In the genomic region with DNA sequence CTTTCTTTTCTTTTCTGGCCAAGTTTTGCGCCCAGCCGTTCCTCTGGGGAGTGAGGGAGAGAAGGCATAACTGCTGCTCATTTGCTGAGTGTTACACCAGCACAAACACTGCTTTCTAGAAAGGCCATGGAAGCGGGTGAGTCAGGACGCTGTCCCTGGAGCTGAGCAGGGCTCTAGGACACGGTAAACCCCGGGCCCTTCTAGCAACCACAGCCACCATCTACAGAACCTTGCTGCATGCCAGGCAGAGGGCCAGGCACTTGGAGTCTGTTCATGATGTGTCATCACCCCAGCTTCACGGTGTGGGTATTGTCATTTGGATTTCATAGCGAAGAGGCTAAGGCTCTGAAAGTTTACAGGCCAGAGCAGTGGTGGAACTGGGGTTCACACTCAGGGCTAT, we compare ENCODE assay signal across 25 cellular contexts. TPM values are rescaled to one million over a fixed set of nuclear protein-coding genes. Genes with fewer than 3 reads are reported as not detected.
A peak's percentile ranks its signal among the peaks of the same experiment; 100 is the strongest.
DNase-seq lines count a peak whose midpoint lies in the region; ATAC-seq and TF ChIP-seq lines count a peak whose summit lies in the region.
"Had no signal": no experiment of that assay in that cellular context is flagged by ENCODE, and none has a peak within 500 bp of the region (broad histone marks: within the 10 kb centered on the region; RNA-seq: fewer than 3 reads in every experiment).

No MANE protein-coding gene starts in this region.

- H3K27ac ChIP-seq in right atrium auricular region: no peak overlapping the region
- H3K27ac ChIP-seq: RWPE1, SJCRH30 had no signal

- no peak for TF ChIP-seq CTCF in right atrium auricular region (IDR thresholded peaks at IDR 0.05)

- DNase-seq in Right ventricle myocardium superior (no peak), right atrium auricular region (ENCODE audit: low spot score) (no peak), HT1080 (ENCODE audit: low read depth) (peak; percentile 10), astrocyte of the hippocampus (ENCODE audit: low read depth, low spot score) (peak; percentile 8), occipital lobe (lab: John Stamatoyannopoulos, UW) (peak; percentile 32), NCI-H1436 treated with DMSO at 0.1 percent for 48 hours (lab: John Stamatoyannopoulos, UW) (no peak)
- DNase-seq in stimulated activated naive CD4-positive, alpha-beta T cell treated with Interleukin-2 at 50 U/mL for 16 hours (lab: John Stamatoyannopoulos, UW): no peak
- DNase-seq: 8988T; ACHN; CD4-positive, CD25-positive, alpha-beta regulatory T cell; DMS153; DND-41; HFFc6; Karpas-422; NCI-H1694; NCI-H2029 treated with DMSO at 0.1 percent for 48 hours; NCI-H2171; NCI-H226; NCI-H510A; SJCRH30 had no signal

- no peaks in the 10 kb centered on the region for H3K36me3 ChIP-seq in right atrium auricular region
- H3K36me3 ChIP-seq: HAP-1, SJCRH30 had no signal

- intact Hi-C loops in Right ventricle myocardium superior (cut with DNase I): no loop called here

- no peak overlapping the region for H3K4me3 ChIP-seq in right atrium auricular region
- H3K4me3 ChIP-seq: HAP-1, SJCRH30 had no signal

- H3K27me3 ChIP-seq in right atrium auricular region: no peaks in the 10 kb centered on the region

- H3K9me3 ChIP-seq in right atrium auricular region: no peaks in the 10 kb centered on the region
- H3K9me3 ChIP-seq: HAP-1, SJCRH30 had no signal

- ATAC-seq in Right ventricle myocardium superior (ENCODE audit: poor library complexity): peak; percentile 56
- no peak for ATAC-seq in HG03432 (IDR thresholded peaks at IDR 0.05; ENCODE audit: unreplicated experiment)
- ATAC-seq: SK-N-SH treated with all-trans-retinoic acid at 6 μM for 48 hours had no signal

- no peaks in the 10 kb centered on the region for H3K4me1 ChIP-seq in right atrium auricular region
- H3K4me1 ChIP-seq: HAP-1, SJCRH30 had no signal

RNA-seq across cellular contexts. Expression of gene C4orf50, which starts 31.7 kb away (rescaled TPM):
- total RNA-seq in Right ventricle myocardium superior: not detected
- total RNA-seq in right atrium auricular region: not detected
- total RNA-seq in HT1080 (2014; rRNA removed; shearing (Covaris generic)): not detected in 2 replicates
- polyA plus RNA-seq in HT1080 (2015; cell fraction: cytosol; rRNA removed): not detected in 2 replicates
- not detected in 2 replicates for polyA plus RNA-seq in HT1080 (2015; cell fraction: nucleus; rRNA removed)
- total RNA-seq in occipital lobe: 17.0 TPM
- total RNA-seq: HFFc6, SJCRH30 had no signal
- polyA plus RNA-seq: BJ had no signal

Comparison
In these comparisons a context has a peak if more than half of its experiments do, and no peak if none do; other contexts are left out.
1. DNase-seq: peak in HT1080 (single experiment), astrocyte of the hippocampus (single experiment) and occipital lobe (single experiment); none in Right ventricle myocardium superior (single experiment), right atrium auricular region (single experiment), stimulated activated naive CD4-positive, alpha-beta T cell treated with Interleukin-2 at 50 U/mL for 16 hours (single experiment) and NCI-H1436 treated with DMSO at 0.1 percent for 48 hours (single experiment).
2. RNA of gene C4orf50, which starts 31.7 kb away (total RNA-seq): 17.0 TPM in occipital lobe (single experiment); not detected in Right ventricle myocardium superior (single experiment), not detected in right atrium auricular region and not detected in HT1080; every median in the first group is over 10 times any median in the second.